8 cellular contexts compared by ENCODE assay signal in the genomic region with DNA sequence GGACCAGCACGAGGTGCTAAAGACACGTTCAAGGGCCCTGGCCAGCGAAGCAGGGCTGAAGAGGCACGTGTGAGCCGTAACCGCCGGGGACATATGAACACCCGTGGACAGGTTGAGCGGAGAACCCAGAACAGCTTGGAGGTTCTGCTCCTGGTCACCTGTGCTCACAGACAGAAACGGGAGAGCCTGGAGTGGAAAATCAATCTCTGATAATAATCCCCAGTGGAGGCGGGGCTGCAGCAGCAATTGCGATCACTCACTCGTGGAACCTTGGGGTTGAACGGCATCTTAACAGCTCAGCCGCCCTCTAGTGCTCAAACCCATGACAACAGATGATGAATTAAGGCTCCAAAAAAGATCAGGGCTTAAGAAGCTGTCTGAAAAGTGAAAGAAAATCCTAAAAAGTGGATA. TPM values are rescaled to one million over a fixed set of nuclear protein-coding genes. Genes with fewer than 3 reads are reported as not detected.
DNase-seq lines count a peak whose midpoint lies in the region; ATAC-seq and TF ChIP-seq lines count a peak whose summit lies in the region.

No MANE protein-coding gene starts in this region.

- H3K9ac ChIP-seq in OCI-LY3 (ENCODE audit: low read length) (no peak overlapping the region), neural progenitor cell (no peak overlapping the region)

- H3K4me1 Mint-ChIP-seq in neural progenitor cell = peaks cover 8% of the 10 kb centered on the region

- H2AFZ ChIP-seq in OCI-LY3 (ENCODE audit: low read depth, low read length) = no peak overlapping the region
- no peak overlapping the region for H2AFZ ChIP-seq in neural progenitor cell (replicated peaks)

- no peaks in the 10 kb centered on the region for H3K9me3 Mint-ChIP-seq in neural progenitor cell

- no peaks in the 10 kb centered on the region for H4K20me1 ChIP-seq in OCI-LY3 (ENCODE audit: insufficient read depth, low read length)
- no peaks in the 10 kb centered on the region for H4K20me1 ChIP-seq in neural progenitor cell (ENCODE audit: low read depth)

- intact Hi-C loops in heart left ventricle (cut with DNase I) = loop anchor here in 3 of 10 donors (10.0 kb wide), 2 partner anchors 167 to 257 kb away; no protein-coding TSS in a partner anchor
- intact Hi-C loops in Right ventricle myocardium superior (cut with DNase I) = loop anchor here (10.0 kb wide), 1 partner anchor 167 kb away; no protein-coding TSS in a partner anchor

- no peak overlapping the region; the same call in 1 of the 2 replicates for H3K4me2 ChIP-seq in OCI-LY3 (ENCODE audit: low read length)
- no peak overlapping the region for H3K4me2 ChIP-seq in neural progenitor cell

- no peak for TF ChIP-seq POLR2A in heart left ventricle (IDR thresholded peaks at IDR 0.05)

- H3K36me3 ChIP-seq in heart left ventricle (peaks cover 2 to 100% (median 95%) of the 10 kb centered on the region in 9 donors), OCI-LY3 (replicated peaks; ENCODE audit: low read depth, low read length) (no peaks in the 10 kb centered on the region), neural progenitor cell (no peaks in the 10 kb centered on the region)

- no peaks in the 10 kb centered on the region for H3F3A ChIP-seq in neural progenitor cell (ENCODE audit: low read depth)

- ATAC-seq in heart left ventricle (no peak), Right ventricle myocardium superior (ENCODE audit: poor library complexity) (no peak), HG03520 (IDR thresholded peaks at IDR 0.05; ENCODE audit: unreplicated experiment) (no peak)

- H3K79me2 ChIP-seq in OCI-LY3 (ENCODE audit: low read length) (no peaks in the 10 kb centered on the region), neural progenitor cell (ENCODE audit: low read depth) (no peaks in the 10 kb centered on the region)

- in situ Hi-C loops in astrocyte of the cerebellum (cut with HindIII; ENCODE audit: low sequenced_read_pairs) = loop anchor here (25.0 kb wide), 1 partner anchor 169 kb away; no protein-coding TSS in a partner anchor

- peak in 6 of 12 donors; percentile 9 to 29 (median 20) for TF ChIP-seq CTCF in heart left ventricle (IDR thresholded peaks at IDR 0.05)
- peak; percentile 63 for TF ChIP-seq CTCF in OCI-LY3 (IDR thresholded peaks at IDR 0.05; ENCODE audit: low read depth, low read length)
- TF ChIP-seq CTCF in astrocyte of the cerebellum (IDR thresholded peaks at IDR 0.05; ENCODE audit: low read depth, low read length, missing control alignments) = peak; percentile 45
- peak; percentile 60 for TF ChIP-seq CTCF in neural progenitor cell (IDR thresholded peaks at IDR 0.05)

- H3K27me3 Mint-ChIP-seq in neural progenitor cell (ENCODE audit: insufficient read depth, low read depth) = peaks cover 4% of the 10 kb centered on the region

- H3K36me3 Mint-ChIP-seq in neural progenitor cell = peaks cover 8% of the 10 kb centered on the region

- DNase-seq in heart left ventricle = no peak
- no peak for DNase-seq in Right ventricle myocardium superior
- DNase-seq in astrocyte of the cerebellum (ENCODE audit: low read depth) = peak; percentile 15
- peak; percentile 65 for DNase-seq in neural progenitor cell (ENCODE audit: low spot score)
- no peak for DNase-seq in GM19240 (ENCODE audit: insufficient read length, low spot score)
- no peak for DNase-seq in RKO (ENCODE audit: low spot score)

- H3K27me3 ChIP-seq in heart left ventricle (no peaks in the 10 kb centered on the region), OCI-LY3 (ENCODE audit: low read depth, low read length) (no peaks in the 10 kb centered on the region), neural progenitor cell (no peaks in the 10 kb centered on the region)

- H3K27ac ChIP-seq in heart left ventricle (peak overlapping the region in 8 of 12 donors; percentile 3 to 52 (median 44)), OCI-LY3 (ENCODE audit: low read length) (no peak overlapping the region), neural progenitor cell (no peak overlapping the region)

- no peak overlapping the region for H3K27ac Mint-ChIP-seq in neural progenitor cell

- H3K4me1 ChIP-seq in heart left ventricle (peaks cover 0 to 36% (median 13%) of the 10 kb centered on the region in 12 donors), OCI-LY3 (ENCODE audit: low read length) (peaks cover 9% of the 10 kb centered on the region), neural progenitor cell (no peaks in the 10 kb centered on the region)

- H3K4me3 ChIP-seq in heart left ventricle (no peak overlapping the region), OCI-LY3 (ENCODE audit: low read length) (no peak overlapping the region), astrocyte of the cerebellum (ENCODE audit: low read depth, low read length) (no peak overlapping the region), neural progenitor cell (no peak overlapping the region)

- no peak overlapping the region for H3K4me3 Mint-ChIP-seq in neural progenitor cell

- WGBS in heart left ventricle, 4 donors = 52 to 66% (median 61%) methylated on average over 15 of the region's 15 CpGs

- H3K9me3 ChIP-seq in heart left ventricle (no peaks in the 10 kb centered on the region), OCI-LY3 (ENCODE audit: insufficient read depth, low read length) (no peaks in the 10 kb centered on the region), neural progenitor cell (ENCODE audit: low read depth) (no peaks in the 10 kb centered on the region)

RNA-seq across cellular contexts. Expression of gene WIPI1, which starts 25.6 kb away (rescaled TPM):
- total RNA-seq in heart left ventricle = 100 to 1,000 TPM in 5 of 9 donors, 10 to 100 TPM in 4; 68.6 to 145 (median 103) TPM
- polyA plus RNA-seq in heart left ventricle = 100 to 1,000 TPM in 1 of 2 donors, 10 to 100 TPM in 1; 57.1 to 128 TPM
- 63.7 TPM for total RNA-seq in Right ventricle myocardium superior
- 27.8 and 29.5 TPM in 2 replicates for total RNA-seq in neural progenitor cell (ENCODE audit: low replicate concordance)

Comparison
In these comparisons a context has a peak if more than half of its experiments do, and no peak if none do; other contexts are left out.
1. DNase-seq: peak in astrocyte of the cerebellum (single experiment) and neural progenitor cell (single experiment); none in heart left ventricle (0 of 5), Right ventricle myocardium superior (single experiment), GM19240 (single experiment) and RKO (single experiment).
2. H3K27ac ChIP-seq: peak in heart left ventricle (8 of 12); none in OCI-LY3 (single experiment) and neural progenitor cell (single experiment).